In the genomic region with DNA sequence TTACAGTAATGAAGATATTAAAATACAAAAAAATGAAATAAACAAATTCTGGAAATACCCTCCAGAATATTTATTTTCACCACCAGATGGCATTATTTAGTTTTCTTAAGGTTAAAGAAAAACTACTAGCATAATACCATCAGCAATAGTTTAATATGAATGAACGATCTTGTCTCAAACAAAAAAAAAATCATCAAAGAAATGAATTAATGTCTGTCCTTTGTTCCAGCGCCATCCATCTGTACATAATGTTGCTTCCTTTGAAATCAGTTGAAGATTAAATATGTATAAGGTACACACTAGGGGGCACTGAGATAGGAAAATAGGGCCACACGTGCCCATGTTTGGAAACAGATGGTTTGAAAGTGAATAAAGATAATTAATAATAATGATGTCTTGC, we compare ENCODE assay signal across 8 cellular contexts.
DNase-seq lines count a peak whose midpoint lies in the region; ATAC-seq and TF ChIP-seq lines count a peak whose summit lies in the region.

No MANE protein-coding gene starts in this region.

- H3K27me3 Mint-ChIP-seq in glutamatergic neuron (ENCODE audit: unreplicated experiment), result peaks cover 3% of the 10 kb centered on the region

- H3K4me1 Mint-ChIP-seq in glutamatergic neuron (ENCODE audit: low read depth, unreplicated experiment), result peaks cover 14% of the 10 kb centered on the region

- peak overlapping the region; percentile 57 for H3K27ac Mint-ChIP-seq in glutamatergic neuron (ENCODE audit: unreplicated experiment)

- peaks cover 3% of the 10 kb centered on the region for H3F3A ChIP-seq in SK-N-SH (replicated peaks; ENCODE audit: insufficient read depth)

- H3K36me3 Mint-ChIP-seq in glutamatergic neuron (ENCODE audit: unreplicated experiment), result no peaks in the 10 kb centered on the region

- no peaks in the 10 kb centered on the region for H3K27me3 ChIP-seq in SK-N-SH (ENCODE audit: insufficient read depth)

- TF ChIP-seq RAD21 in SK-N-SH (IDR thresholded peaks at IDR 0.05; ENCODE audit: low read length), result peak; percentile 64

- H3K4me1 ChIP-seq in SK-N-SH (ENCODE audit: control insufficient read depth in 1 of 2, insufficient read depth in 2 of 2, low read depth in 1 of 2, low read length in 1 of 2), result peaks cover 0 to 2% of the 10 kb centered on the region in 2 experiments; a peak in 2 of 4 replicates

- peak; percentile 95 for DNase-seq in DMS 273 treated with DMSO at 0.1 percent for 48 hours (lab: John Stamatoyannopoulos, UW)
- DNase-seq in SK-N-SH, result peak; percentile 8
- no peak for DNase-seq in glutamatergic neuron
- no peak for DNase-seq in activated CD4-positive, CD25-positive, alpha-beta regulatory T cell treated with anti-CD3 and anti-CD28 coated beads, Interleukin-2, amount 50 U/mL, for 72 hours
- no peak for DNase-seq in activated naive CD4-positive, alpha-beta T cell (lab: John Stamatoyannopoulos, UW)

- POLR2A ChIA-PET in SK-N-SH (lab: Yijun Ruan, JAX), result no interaction called here

- TF ChIP-seq EP300 in SK-N-SH (IDR thresholded peaks at IDR 0.05; ENCODE audit: borderline replicate concordance in 1 of 2, low read depth in 1 of 2, low read length in 1 of 2), result no peak

- CTCF ChIA-PET in SK-N-SH (lab: Yijun Ruan, JAX), result interaction anchor here (0.6 to 4.3 kb wide), 22 partner anchors 8 to 476 kb away, joined by 3 to 27 read pairs (median 4); a partner anchor contains a TSS

- H3K79me2 ChIP-seq in SK-N-SH (ENCODE audit: insufficient read depth), result no peaks in the 10 kb centered on the region

- H3K9me2 ChIP-seq in SK-N-SH, result no peaks in the 10 kb centered on the region

- no peaks in the 10 kb centered on the region for H3K9me3 ChIP-seq in SK-N-SH

- no peak overlapping the region for H2AFZ ChIP-seq in SK-N-SH (ENCODE audit: low read depth)

- H3K4me2 ChIP-seq in SK-N-SH, result no peak overlapping the region

- TF ChIP-seq CTCF in LNCAP (IDR thresholded peaks at IDR 0.05), result peak; percentile 61
- peak; percentile 76 for TF ChIP-seq CTCF in SK-N-SH (IDR thresholded peaks at IDR 0.05)
- peak; percentile 66 for TF ChIP-seq CTCF in glutamatergic neuron (IDR thresholded peaks at IDR 0.05; ENCODE audit: partially characterized antibody, unreplicated experiment)

- H4K20me1 ChIP-seq in SK-N-SH (ENCODE audit: insufficient read depth), result no peaks in the 10 kb centered on the region

- 22% methylated on average over 3 of the region's 3 CpGs for WGBS in SK-N-SH (ENCODE audit: low lambda C conversion rate)

- no peak overlapping the region for H3K9ac ChIP-seq in SK-N-SH

- no peak overlapping the region; a peak in 1 of 4 replicates for H3K4me3 ChIP-seq in SK-N-SH (ENCODE audit: low read depth in 2 of 2, low read length in 1 of 2)

- H3K4me3 Mint-ChIP-seq in glutamatergic neuron (ENCODE audit: unreplicated experiment), result no peak overlapping the region

- H3K9me3 Mint-ChIP-seq in glutamatergic neuron (ENCODE audit: unreplicated experiment), result no peaks in the 10 kb centered on the region

- no peak overlapping the region; a peak in 1 of 4 replicates for H3K27ac ChIP-seq in SK-N-SH (ENCODE audit: low read depth in 2 of 2, low read length in 1 of 2)

- ATAC-seq in GM19324 (IDR thresholded peaks at IDR 0.05; ENCODE audit: low FRiP score, unreplicated experiment) (no peak), HG03135 (IDR thresholded peaks at IDR 0.05; ENCODE audit: unreplicated experiment) (no peak)

- no peaks in the 10 kb centered on the region for H3K36me3 ChIP-seq in SK-N-SH (replicated peaks in 1 of 2; ENCODE audit: control insufficient read depth in 1 of 2, insufficient read depth in 2 of 2, low read length in 1 of 2)

TF ChIP-seq in SK-N-SH, 30 proteins besides CTCF, POLR2A, EP300 and RAD21:
- peak; percentile 23; the same call in 1 of the 2 replicates for TF ChIP-seq SMC3 (IDR thresholded peaks at IDR 0.05; ENCODE audit: low read depth, low read length)
- TF ChIP-seq, protein P1, sequence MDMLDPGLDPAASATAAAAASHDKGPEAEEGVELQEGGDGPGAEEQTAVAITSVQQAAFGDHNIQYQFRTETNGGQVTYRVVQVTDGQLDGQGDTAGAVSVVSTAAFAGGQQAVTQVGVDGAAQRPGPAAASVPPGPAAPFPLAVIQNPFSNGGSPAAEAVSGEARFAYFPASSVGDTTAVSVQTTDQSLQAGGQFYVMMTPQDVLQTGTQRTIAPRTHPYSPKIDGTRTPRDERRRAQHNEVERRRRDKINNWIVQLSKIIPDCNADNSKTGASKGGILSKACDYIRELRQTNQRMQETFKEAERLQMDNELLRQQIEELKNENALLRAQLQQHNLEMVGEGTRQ (IDR thresholded peaks at IDR 0.05; ENCODE audit: borderline replicate concordance, low read depth, low read length), result no peak
- TF ChIP-seq, protein P2, sequence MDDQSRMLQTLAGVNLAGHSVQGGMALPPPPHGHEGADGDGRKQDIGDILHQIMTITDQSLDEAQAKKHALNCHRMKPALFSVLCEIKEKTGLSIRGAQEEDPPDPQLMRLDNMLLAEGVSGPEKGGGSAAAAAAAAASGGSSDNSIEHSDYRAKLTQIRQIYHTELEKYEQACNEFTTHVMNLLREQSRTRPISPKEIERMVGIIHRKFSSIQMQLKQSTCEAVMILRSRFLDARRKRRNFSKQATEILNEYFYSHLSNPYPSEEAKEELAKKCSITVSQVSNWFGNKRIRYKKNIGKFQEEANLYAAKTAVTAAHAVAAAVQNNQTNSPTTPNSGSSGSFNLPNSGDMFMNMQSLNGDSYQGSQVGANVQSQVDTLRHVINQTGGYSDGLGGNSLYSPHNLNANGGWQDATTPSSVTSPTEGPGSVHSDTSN (IDR thresholded peaks at IDR 0.05), result 0 out of 2 replicates have a peak, but pooled peaks have one; percentile 5

Comparison
In these comparisons a context has a peak if more than half of its experiments do, and no peak if none do; other contexts are left out.
1. DNase-seq: peak in DMS 273 treated with DMSO at 0.1 percent for 48 hours (single experiment) and SK-N-SH (single experiment); none in glutamatergic neuron (single experiment), activated CD4-positive, CD25-positive, alpha-beta regulatory T cell treated with anti-CD3 and anti-CD28 coated beads, Interleukin-2, amount 50 U/mL, for 72 hours (single experiment) and activated naive CD4-positive, alpha-beta T cell (0 of 4).
2. Peak in every context shown above with its lines, with median percentiles within 50 percentile points of each other: CTCF ChIP-seq.